12 cellular contexts compared by ENCODE assay signal in the genomic region with DNA sequence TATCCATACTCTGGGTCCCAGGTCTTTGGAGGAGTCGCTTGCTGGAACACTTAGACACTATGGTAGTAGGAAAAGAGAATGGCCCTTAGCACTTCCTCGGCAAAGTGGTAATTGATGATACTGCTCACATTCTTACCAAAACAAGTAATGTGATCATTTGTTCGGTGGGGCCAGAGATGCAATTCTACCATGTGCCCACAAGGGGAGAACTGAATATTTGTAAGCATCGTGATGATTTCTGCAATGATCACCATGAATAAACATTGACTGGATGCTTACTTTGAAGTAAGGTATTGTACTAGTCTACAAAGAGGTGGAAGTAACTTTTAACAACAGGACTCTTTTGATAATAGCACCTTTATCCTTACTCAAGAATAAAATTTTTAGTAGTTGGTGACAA.
A peak's percentile ranks its signal among the peaks of the same experiment; 100 is the strongest.
DNase-seq lines count a peak whose midpoint lies in the region; ATAC-seq, FAIRE-seq and TF ChIP-seq lines count a peak whose summit lies in the region.
"Had no signal": no experiment of that assay in that cellular context is flagged by ENCODE, and none has a peak within 500 bp of the region (broad histone marks: within the 10 kb centered on the region; RNA-seq: fewer than 3 reads in every experiment).

No MANE protein-coding gene starts in this region.

- H3K4me1 ChIP-seq in GM12878 (ENCODE audit: control insufficient read depth, insufficient read depth, low read length): no peaks in the 10 kb centered on the region

- peaks cover 13% of the 10 kb centered on the region for H3K27me3 Mint-ChIP-seq in mesothelial cell of epicardium (ENCODE audit: low read depth)

- TF ChIP-seq CTCF in D721Med (IDR thresholded peaks at IDR 0.05; ENCODE audit: insufficient read depth, missing control alignments): peak; percentile 7
- peak in 2 of 3 experiments; percentile 26 to 43; a peak in 3 of 6 replicates for TF ChIP-seq CTCF in GM12878 (IDR thresholded peaks at IDR 0.05 in 2 of 3, conservative IDR thresholded peaks at IDR 0.05 in 1 of 3; ENCODE audit: control insufficient read depth in 2 of 3, extremely low read depth in 1 of 3, insufficient read depth in 1 of 3, low read depth in 3 of 3, low read length in 3 of 3)
- peak; percentile 77 for TF ChIP-seq CTCF in mesothelial cell of epicardium (IDR thresholded peaks at IDR 0.05; ENCODE audit: unreplicated experiment)

- TF ChIP-seq EP300 in GM12878 (IDR thresholded peaks at IDR 0.05; ENCODE audit: borderline replicate concordance in 1 of 2, control insufficient read depth in 1 of 2, low read depth in 2 of 2, low read length in 2 of 2): no peak

- H3K4me2 ChIP-seq in GM12878 (ENCODE audit: control insufficient read depth, insufficient read depth): no peak overlapping the region

- RAD21 ChIA-PET in GM12878 (lab: Charles Lee; ENCODE audit: unreplicated experiment): no interaction called here

- no peak for TF ChIP-seq RAD21 in GM12878 (IDR thresholded peaks at IDR 0.05; ENCODE audit: insufficient read depth, low read depth, low read length)

- no peak for TF ChIP-seq POLR2A in GM12878 (IDR thresholded peaks at IDR 0.05; ENCODE audit: low read depth, low read length)
- no peak for TF ChIP-seq POLR2A in erythroblast (IDR thresholded peaks at IDR 0.05; ENCODE audit: low read length)

- no peak overlapping the region for H3K4me3 ChIP-seq in GM12878
- H3K4me3 ChIP-seq: ovary had no signal

- no peaks in the 10 kb centered on the region for H3K79me2 ChIP-seq in GM12878 (ENCODE audit: control insufficient read depth, insufficient read depth, low read length)

- no peak overlapping the region for H3K27ac ChIP-seq in GM12878 (ENCODE audit: control insufficient read depth, insufficient read depth)
- H3K27ac ChIP-seq: ovary had no signal

- H3K9me3 Mint-ChIP-seq in mesothelial cell of epicardium: peaks cover 8% of the 10 kb centered on the region

- no peaks in the 10 kb centered on the region for H3K4me1 Mint-ChIP-seq in mesothelial cell of epicardium

- SMC1A ChIA-PET in GM12878 (lab: Charles Lee; ENCODE audit: uncharacterized antibody, unreplicated experiment): no interaction called here

- no peaks in the 10 kb centered on the region for H4K20me1 ChIP-seq in GM12878 (ENCODE audit: control insufficient read depth, insufficient read depth)

- no peak overlapping the region for H2AFZ ChIP-seq in GM12878 (ENCODE audit: control insufficient read depth, low read depth, low read length)

- no peak overlapping the region for H3K4me3 Mint-ChIP-seq in mesothelial cell of epicardium

- FAIRE-seq in D721Med (lab: Jason Lieb, UNC): no peak
- FAIRE-seq in GM12878 (lab: Jason Lieb, UNC): no peak

- H3K36me3 Mint-ChIP-seq in mesothelial cell of epicardium: no peaks in the 10 kb centered on the region

- H3K9me3 ChIP-seq in GM12878 (replicated peaks; ENCODE audit: control insufficient read depth, insufficient read depth, low read length): no peaks in the 10 kb centered on the region
- H3K9me3 ChIP-seq: ovary had no signal

- H3K9ac ChIP-seq in GM12878 (ENCODE audit: control insufficient read depth, insufficient read depth, low read length): no peak overlapping the region

- POLR2A ChIA-PET in GM12878 (lab: Charles Lee): no interaction called here

- ATAC-seq in HG03159 (IDR thresholded peaks at IDR 0.05; ENCODE audit: unreplicated experiment) (peak; percentile 57), GM12878 (peak; percentile 48; the same call in 1 of the 3 replicates)

- DNase-seq in D721Med (ENCODE audit: insufficient read length, low spot score) (no peak), GM12878 (ENCODE audit: low read depth, low spot score) (no peak), mesothelial cell of epicardium (ENCODE audit: low spot score in 2 of 2, unreplicated experiment in 2 of 2) (no peak), erythroblast (lab: John Stamatoyannopoulos, UW) (no peak), 8988T (no peak), NCI-H524 treated with DMSO at 0.1 percent for 48 hours (lab: John Stamatoyannopoulos, UW) (no peak), NCI-H2029 treated with DMSO at 0.1 percent for 48 hours (lab: John Stamatoyannopoulos, UW) (no peak)
- DNase-seq: cerebellar nuclear complex, GDM1, NCI-H146, ovary had no signal

- no peaks in the 10 kb centered on the region for H3K36me3 ChIP-seq in GM12878 (ENCODE audit: control insufficient read depth in 2 of 2, insufficient read depth in 2 of 2, low read length in 1 of 2)
- H3K36me3 ChIP-seq: ovary had no signal

- no TSS peak for BruUV-seq in GM12878 (replicated peaks; lab: Mats Ljungman, UMichigan)

- H3K27me3 ChIP-seq in GM12878 (replicated peaks in 1 of 2; ENCODE audit: control insufficient read depth in 2 of 2, insufficient read depth in 2 of 2, low read length in 1 of 2): no peaks in the 10 kb centered on the region
- H3K27me3 ChIP-seq: ovary had no signal

- CTCF ChIA-PET in GM12878 (lab: Yijun Ruan, JAX): interaction anchor here (1.6 kb wide), 1 partner anchor 14 kb away, joined by 7 read pairs; no protein-coding TSS in a partner anchor

- 0% methylated on average over 4 of the region's 4 CpGs for WGBS in GM12878 (ENCODE audit: insufficient coverage, insufficient replicate concordance, low lambda C conversion rate, missing lambda C conversion rate)

- intact Hi-C loops in GM12878 (cut with micrococcal nuclease; ENCODE audit: unreplicated experiment): no loop called here

- no peak overlapping the region for H3K27ac Mint-ChIP-seq in mesothelial cell of epicardium

- in situ Hi-C loops in GM12878 (cut with MboI): no loop called here

TF ChIP-seq in GM12878, 131 proteins besides CTCF, POLR2A, EP300 and RAD21:
- TF ChIP-seq ATF7 (IDR thresholded peaks at IDR 0.05; ENCODE audit: low read depth) (no peak), MYC (IDR thresholded peaks at IDR 0.05; ENCODE audit: insufficient read depth, insufficient read length, insufficient replicate concordance, low read length, severe bottlenecking) (no peak), SRF (IDR thresholded peaks at IDR 0.05; ENCODE audit: low read depth in 2 of 2, low read length in 2 of 2) (no peak), IKZF1 (conservative IDR thresholded peaks at IDR 0.05) (no peak), TBL1XR1 (IDR thresholded peaks at IDR 0.05; ENCODE audit: low read depth, low read length) (no peak), LARP7 (IDR thresholded peaks at IDR 0.05) (no peak)
- TF ChIP-seq, protein P1, sequence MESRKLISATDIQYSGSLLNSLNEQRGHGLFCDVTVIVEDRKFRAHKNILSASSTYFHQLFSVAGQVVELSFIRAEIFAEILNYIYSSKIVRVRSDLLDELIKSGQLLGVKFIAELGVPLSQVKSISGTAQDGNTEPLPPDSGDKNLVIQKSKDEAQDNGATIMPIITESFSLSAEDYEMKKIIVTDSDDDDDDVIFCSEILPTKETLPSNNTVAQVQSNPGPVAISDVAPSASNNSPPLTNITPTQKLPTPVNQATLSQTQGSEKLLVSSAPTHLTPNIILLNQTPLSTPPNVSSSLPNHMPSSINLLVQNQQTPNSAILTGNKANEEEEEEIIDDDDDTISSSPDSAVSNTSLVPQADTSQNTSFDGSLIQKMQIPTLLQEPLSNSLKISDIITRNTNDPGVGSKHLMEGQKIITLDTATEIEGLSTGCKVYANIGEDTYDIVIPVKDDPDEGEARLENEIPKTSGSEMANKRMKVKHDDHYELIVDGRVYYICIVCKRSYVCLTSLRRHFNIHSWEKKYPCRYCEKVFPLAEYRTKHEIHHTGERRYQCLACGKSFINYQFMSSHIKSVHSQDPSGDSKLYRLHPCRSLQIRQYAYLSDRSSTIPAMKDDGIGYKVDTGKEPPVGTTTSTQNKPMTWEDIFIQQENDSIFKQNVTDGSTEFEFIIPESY (IDR thresholded peaks at IDR 0.05): no peak
- TF ChIP-seq, protein P2, sequence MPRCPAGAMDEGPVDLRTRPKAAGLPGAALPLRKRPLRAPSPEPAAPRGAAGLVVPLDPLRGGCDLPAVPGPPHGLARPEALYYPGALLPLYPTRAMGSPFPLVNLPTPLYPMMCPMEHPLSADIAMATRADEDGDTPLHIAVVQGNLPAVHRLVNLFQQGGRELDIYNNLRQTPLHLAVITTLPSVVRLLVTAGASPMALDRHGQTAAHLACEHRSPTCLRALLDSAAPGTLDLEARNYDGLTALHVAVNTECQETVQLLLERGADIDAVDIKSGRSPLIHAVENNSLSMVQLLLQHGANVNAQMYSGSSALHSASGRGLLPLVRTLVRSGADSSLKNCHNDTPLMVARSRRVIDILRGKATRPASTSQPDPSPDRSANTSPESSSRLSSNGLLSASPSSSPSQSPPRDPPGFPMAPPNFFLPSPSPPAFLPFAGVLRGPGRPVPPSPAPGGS (IDR thresholded peaks at IDR 0.05; ENCODE audit: borderline replicate concordance, insufficient read depth, low read depth, low read length, poor library complexity, severe bottlenecking): no peak

Comparison
In these comparisons a context has a peak if more than half of its experiments do, and no peak if none do; other contexts are left out.
1. CTCF ChIP-seq: peak in every context shown above with its lines; median percentile 77 in mesothelial cell of epicardium; 34 in GM12878; 7 in D721Med.